In the genomic region with DNA sequence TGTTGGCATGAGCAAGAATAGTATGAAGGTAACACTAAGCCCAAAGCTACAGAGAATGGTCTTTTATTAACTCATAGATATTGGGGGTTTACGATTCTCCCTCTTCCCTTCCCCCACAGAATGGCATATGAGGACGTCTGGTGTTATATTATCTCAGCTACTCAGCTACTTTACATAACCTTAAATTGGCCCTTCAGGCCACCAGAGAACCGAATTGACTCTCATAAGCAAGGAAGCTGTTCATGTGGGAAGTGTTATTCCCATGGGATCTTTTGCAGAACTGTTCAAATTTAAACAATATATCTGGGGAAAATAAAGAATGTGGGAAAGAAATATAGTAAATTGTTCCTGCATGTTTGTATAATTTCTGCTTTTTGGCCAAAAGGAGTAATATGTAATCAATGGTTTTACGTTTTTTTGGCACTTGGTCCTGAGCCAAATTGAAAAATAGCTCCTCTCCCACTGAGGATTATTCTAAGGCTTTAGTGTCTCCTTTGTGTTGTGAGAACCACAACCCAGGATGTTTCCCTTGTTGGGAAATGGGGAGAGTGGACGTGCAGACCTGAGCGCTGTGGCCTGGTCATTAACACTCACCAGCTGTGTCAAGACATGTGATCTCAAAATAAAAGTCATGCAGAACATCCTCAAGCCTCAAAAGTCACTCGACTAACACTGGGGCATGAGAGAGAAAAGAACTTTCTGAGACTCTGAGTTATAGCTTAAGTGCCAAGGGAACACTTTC, we compare ENCODE assay signal across 19 cellular contexts.
"Had no signal": no experiment of that assay in that cellular context is flagged by ENCODE, and none has a peak within 500 bp of the region (broad histone marks: within the 10 kb centered on the region; RNA-seq: fewer than 3 reads in every experiment).

No MANE protein-coding gene starts in this region.

- ATAC-seq: activated CD4-positive, alpha-beta T cell treated with anti-CD3 and anti-CD28 coated beads for 36 hours; activated CD8-positive, alpha-beta memory T cell treated with anti-CD3 and anti-CD28 coated beads, Interleukin-2, amount 10 ng/mL, durations not matched to agents 7 days and 5 days; gastrocnemius medialis; left colon; T-helper 17 cell had no signal

- H3K9ac ChIP-seq: neural progenitor cell had no signal

- H3K4me1 ChIP-seq: colonic mucosa, esophagus muscularis mucosa, gastrocnemius medialis, neural progenitor cell, tibial artery had no signal

- H3K9me3 Mint-ChIP-seq: activated CD4-positive, alpha-beta memory T cell treated with anti-CD3 and anti-CD28 coated beads for 36 hours; activated naive CD4-positive, alpha-beta T cell treated with anti-CD3 and anti-CD28 coated beads, Interleukin-2, amount 10 ng/mL, durations not matched to agents 7 days and 5 days had no signal

- H3K36me3 Mint-ChIP-seq: activated CD4-positive, alpha-beta memory T cell treated with anti-CD3 and anti-CD28 coated beads for 36 hours; activated CD8-positive, alpha-beta memory T cell treated with anti-CD3 and anti-CD28 coated beads, Interleukin-2, amount 10 ng/mL, durations not matched to agents 7 days and 5 days; activated naive CD4-positive, alpha-beta T cell treated with anti-CD3 and anti-CD28 coated beads, Interleukin-2, amount 10 ng/mL, durations not matched to agents 7 days and 5 days; neural progenitor cell had no signal

- H3K27me3 ChIP-seq: colonic mucosa, esophagus muscularis mucosa, gastrocnemius medialis, neural progenitor cell, ovary, tibial artery had no signal

- DNase-seq: activated CD4-positive, alpha-beta memory T cell treated with anti-CD3 and anti-CD28 coated beads for 36 hours; activated CD4-positive, alpha-beta T cell treated with anti-CD3 and anti-CD28 coated beads for 36 hours; activated CD8-positive, alpha-beta memory T cell treated with anti-CD3 and anti-CD28 coated beads, Interleukin-2, amount 10 ng/mL, durations not matched to agents 7 days and 5 days; activated naive CD4-positive, alpha-beta T cell treated with anti-CD3 and anti-CD28 coated beads, Interleukin-2, amount 10 ng/mL, durations not matched to agents 7 days and 5 days; activated T-cell treated with anti-CD3 and anti-CD28 coated beads, Interleukin-2, amount 50 U/mL, for 1 hour; caudate nucleus; colonic mucosa; gastrocnemius medialis; left colon; mammary epithelial cell; naive B cell; ovary; stimulated activated naive CD4-positive, alpha-beta T cell; T-helper 17 cell; tibial artery had no signal

- H3K4me2 ChIP-seq: neural progenitor cell had no signal

- H3K4me3 ChIP-seq: colonic mucosa, esophagus muscularis mucosa, gastrocnemius medialis, neural progenitor cell, ovary, tibial artery had no signal

- H3K36me3 ChIP-seq: colonic mucosa, esophagus muscularis mucosa, gastrocnemius medialis, neural progenitor cell, ovary, tibial artery had no signal

- H3K27ac Mint-ChIP-seq: activated CD4-positive, alpha-beta memory T cell treated with anti-CD3 and anti-CD28 coated beads for 36 hours; activated CD4-positive, alpha-beta T cell treated with anti-CD3 and anti-CD28 coated beads for 36 hours; activated CD8-positive, alpha-beta memory T cell treated with anti-CD3 and anti-CD28 coated beads, Interleukin-2, amount 10 ng/mL, durations not matched to agents 7 days and 5 days; activated naive CD4-positive, alpha-beta T cell treated with anti-CD3 and anti-CD28 coated beads, Interleukin-2, amount 10 ng/mL, durations not matched to agents 7 days and 5 days; naive B cell; neural progenitor cell; T-helper 17 cell had no signal

- FAIRE-seq: islet of Langerhans, urothelium cell line had no signal

- H3K9me3 ChIP-seq: colonic mucosa, esophagus muscularis mucosa, gastrocnemius medialis, ovary, tibial artery had no signal

- H2AFZ ChIP-seq: neural progenitor cell had no signal

- H3K4me3 Mint-ChIP-seq: activated CD4-positive, alpha-beta memory T cell treated with anti-CD3 and anti-CD28 coated beads for 36 hours; activated CD4-positive, alpha-beta T cell treated with anti-CD3 and anti-CD28 coated beads for 36 hours; activated CD8-positive, alpha-beta memory T cell treated with anti-CD3 and anti-CD28 coated beads, Interleukin-2, amount 10 ng/mL, durations not matched to agents 7 days and 5 days; activated naive CD4-positive, alpha-beta T cell treated with anti-CD3 and anti-CD28 coated beads, Interleukin-2, amount 10 ng/mL, durations not matched to agents 7 days and 5 days; naive B cell; neural progenitor cell; T-helper 17 cell had no signal

- H3K27ac ChIP-seq: colonic mucosa, esophagus muscularis mucosa, neural progenitor cell, ovary, tibial artery had no signal

- H3K27me3 Mint-ChIP-seq: activated CD8-positive, alpha-beta memory T cell treated with anti-CD3 and anti-CD28 coated beads, Interleukin-2, amount 10 ng/mL, durations not matched to agents 7 days and 5 days; activated naive CD4-positive, alpha-beta T cell treated with anti-CD3 and anti-CD28 coated beads, Interleukin-2, amount 10 ng/mL, durations not matched to agents 7 days and 5 days had no signal

- H3K4me1 Mint-ChIP-seq: activated CD4-positive, alpha-beta T cell treated with anti-CD3 and anti-CD28 coated beads for 36 hours; activated naive CD4-positive, alpha-beta T cell treated with anti-CD3 and anti-CD28 coated beads, Interleukin-2, amount 10 ng/mL, durations not matched to agents 7 days and 5 days; naive B cell; neural progenitor cell had no signal
